Comparison of ENCODE assay signal across 2 cellular contexts in genomic region chr9:114174557-114174875, GRCh38.
TF ChIP-seq lines count a peak whose summit lies in the region.

No MANE protein-coding gene starts in this region.

TF ChIP-seq in K562, 482 proteins besides CTCF, POLR2A, EP300 and RAD21:
- TF ChIP-seq BCOR (IDR thresholded peaks at IDR 0.05): peak; percentile 23; the same call in 1 of the 2 replicates
- no peak for TF ChIP-seq YBX1 (IDR thresholded peaks at IDR 0.05)
- peak; percentile 33; the same call in 1 of the 2 replicates for TF ChIP-seq ESRRA (IDR thresholded peaks at IDR 0.05; ENCODE audit: borderline replicate concordance, low read depth)
- no peak for TF ChIP-seq ZNF274 (IDR thresholded peaks at IDR 0.05; ENCODE audit: borderline replicate concordance, low read depth, low read length)
- TF ChIP-seq PCBP1 (IDR thresholded peaks at IDR 0.05; ENCODE audit: low read depth, low read length, poor library complexity, severe bottlenecking): no peak
- TF ChIP-seq ADNP (tag; IDR thresholded peaks at IDR 0.05): peak; percentile 75
- no peak for TF ChIP-seq E4F1 (CRISPR knock-in tag; IDR thresholded peaks at IDR 0.05; ENCODE audit: borderline replicate concordance)
- TF ChIP-seq CHD7 (IDR thresholded peaks at IDR 0.05; ENCODE audit: low read depth, low read length): no peak
- no peak for TF ChIP-seq SETDB1 (IDR thresholded peaks at IDR 0.05; ENCODE audit: low read length)
- peak; percentile 83 for TF ChIP-seq RBM25 (IDR thresholded peaks at IDR 0.05; ENCODE audit: low read depth, low read length, severe bottlenecking)

TF ChIP-seq in liver, 16 proteins besides CTCF, POLR2A, EP300 and RAD21:
- TF ChIP-seq FOXA1 (IDR thresholded peaks at IDR 0.05) (no peak), MAX (IDR thresholded peaks at IDR 0.05) (peak; percentile 77), FOXA2 (IDR thresholded peaks at IDR 0.05) (no peak)
